Comparison of ENCODE assay signal across 1 cellular context in the genomic region with DNA sequence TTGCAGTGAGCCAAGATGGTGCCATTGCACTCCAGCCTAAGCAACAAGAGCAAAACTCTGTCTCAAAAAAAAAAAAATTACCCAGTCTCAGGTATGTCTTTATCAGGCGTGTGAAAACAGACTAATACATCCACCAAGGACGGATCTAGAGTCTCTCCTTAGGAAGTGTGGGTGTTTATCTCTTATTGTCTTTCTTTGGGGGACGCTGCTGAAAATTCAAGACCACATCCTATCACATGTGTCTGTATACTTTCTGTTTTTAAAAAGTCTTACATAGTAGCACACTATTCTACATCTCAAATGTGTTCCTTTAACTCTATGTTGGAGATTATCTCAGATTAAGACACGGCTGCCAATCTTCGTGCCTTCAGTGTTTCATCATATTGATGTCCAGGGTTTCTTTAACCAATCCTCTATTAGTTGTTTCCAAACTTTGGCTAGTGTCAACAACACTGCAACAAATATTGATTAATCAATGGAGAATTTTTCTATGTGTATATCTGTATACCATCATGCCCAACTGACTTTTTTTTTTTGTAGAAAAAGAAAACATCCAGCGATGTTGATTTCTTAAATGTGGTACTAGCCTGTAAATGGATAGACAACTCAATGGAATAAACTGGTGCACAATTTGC.
A peak's percentile ranks its signal among the peaks of the same experiment; 100 is the strongest.
TF ChIP-seq lines count a peak whose summit lies in the region.

No MANE protein-coding gene starts in this region.

TF ChIP-seq in liver, 16 proteins besides CTCF, POLR2A, EP300 and RAD21 (continued from another document):
- TF ChIP-seq, protein P1, sequence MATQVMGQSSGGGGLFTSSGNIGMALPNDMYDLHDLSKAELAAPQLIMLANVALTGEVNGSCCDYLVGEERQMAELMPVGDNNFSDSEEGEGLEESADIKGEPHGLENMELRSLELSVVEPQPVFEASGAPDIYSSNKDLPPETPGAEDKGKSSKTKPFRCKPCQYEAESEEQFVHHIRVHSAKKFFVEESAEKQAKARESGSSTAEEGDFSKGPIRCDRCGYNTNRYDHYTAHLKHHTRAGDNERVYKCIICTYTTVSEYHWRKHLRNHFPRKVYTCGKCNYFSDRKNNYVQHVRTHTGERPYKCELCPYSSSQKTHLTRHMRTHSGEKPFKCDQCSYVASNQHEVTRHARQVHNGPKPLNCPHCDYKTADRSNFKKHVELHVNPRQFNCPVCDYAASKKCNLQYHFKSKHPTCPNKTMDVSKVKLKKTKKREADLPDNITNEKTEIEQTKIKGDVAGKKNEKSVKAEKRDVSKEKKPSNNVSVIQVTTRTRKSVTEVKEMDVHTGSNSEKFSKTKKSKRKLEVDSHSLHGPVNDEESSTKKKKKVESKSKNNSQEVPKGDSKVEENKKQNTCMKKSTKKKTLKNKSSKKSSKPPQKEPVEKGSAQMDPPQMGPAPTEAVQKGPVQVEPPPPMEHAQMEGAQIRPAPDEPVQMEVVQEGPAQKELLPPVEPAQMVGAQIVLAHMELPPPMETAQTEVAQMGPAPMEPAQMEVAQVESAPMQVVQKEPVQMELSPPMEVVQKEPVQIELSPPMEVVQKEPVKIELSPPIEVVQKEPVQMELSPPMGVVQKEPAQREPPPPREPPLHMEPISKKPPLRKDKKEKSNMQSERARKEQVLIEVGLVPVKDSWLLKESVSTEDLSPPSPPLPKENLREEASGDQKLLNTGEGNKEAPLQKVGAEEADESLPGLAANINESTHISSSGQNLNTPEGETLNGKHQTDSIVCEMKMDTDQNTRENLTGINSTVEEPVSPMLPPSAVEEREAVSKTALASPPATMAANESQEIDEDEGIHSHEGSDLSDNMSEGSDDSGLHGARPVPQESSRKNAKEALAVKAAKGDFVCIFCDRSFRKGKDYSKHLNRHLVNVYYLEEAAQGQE (IDR thresholded peaks at IDR 0.05): no peak
- peak; percentile 36 for TF ChIP-seq FOXA2 (IDR thresholded peaks at IDR 0.05)
TF ChIP-seq in liver: peak in this region for 2.
